ENCODE assay signal across 8 cellular contexts in the genomic region with DNA sequence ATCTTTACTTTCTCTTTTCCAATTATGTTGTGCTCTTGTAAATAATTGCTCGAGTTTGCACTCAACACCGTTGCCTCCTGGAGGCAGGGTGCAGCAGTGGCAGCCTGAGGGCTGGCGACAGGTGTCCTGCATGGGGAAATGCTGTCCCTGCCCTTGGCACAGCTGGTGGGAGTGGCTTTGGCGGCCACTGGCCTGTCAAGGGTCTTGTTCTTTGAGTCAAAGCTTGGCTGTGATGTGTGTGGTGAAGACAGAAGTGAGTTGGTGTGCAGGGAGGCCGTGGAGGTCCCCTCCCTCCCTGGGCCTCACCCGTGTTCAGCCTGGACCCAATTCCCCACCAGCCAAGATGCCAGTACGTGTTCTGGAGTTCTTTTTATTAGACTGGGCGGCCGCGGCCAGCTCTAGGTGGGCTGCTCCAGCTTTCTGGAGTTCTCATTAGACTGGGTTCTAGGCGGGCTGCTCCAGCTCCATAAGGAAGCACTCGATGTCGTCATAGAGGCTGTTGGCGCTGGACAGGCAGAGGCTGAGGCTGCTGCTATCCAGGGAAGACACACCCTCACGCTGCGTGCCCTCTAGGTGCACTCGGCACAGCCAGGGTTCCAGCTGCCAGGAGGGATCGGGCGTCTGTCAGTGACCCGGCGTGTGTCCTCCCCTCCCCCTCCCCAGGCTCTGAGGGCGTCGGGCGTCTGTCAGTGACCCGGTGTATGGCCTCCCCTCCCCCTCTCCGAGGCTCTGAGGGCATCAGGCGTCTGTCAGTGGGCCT.
DNase-seq lines count a peak whose midpoint lies in the region; ATAC-seq lines count a peak whose summit lies in the region.

No MANE protein-coding gene starts in this region.

- H3K9me3 ChIP-seq in HUES48 (ENCODE audit: control insufficient read depth, insufficient read depth, low read length): no peaks in the 10 kb centered on the region
- no peaks in the 10 kb centered on the region for H3K9me3 ChIP-seq in adipocyte (ENCODE audit: control insufficient read depth, low read length)
- H3K9me3 ChIP-seq in mucosa of rectum (ENCODE audit: control insufficient read depth in 2 of 2, low read length in 2 of 2): no peaks in the 10 kb centered on the region

- no peak overlapping the region for H3K4me3 ChIP-seq in HUES48 (ENCODE audit: low read depth, low read length)
- no peak overlapping the region for H3K4me3 ChIP-seq in adipocyte (ENCODE audit: low read length)
- H3K4me3 ChIP-seq in mucosa of rectum (ENCODE audit: low read length in 2 of 2): no peak overlapping the region

- H3K27ac ChIP-seq in HUES48 (ENCODE audit: low read depth, low read length): peak overlapping the region; percentile 18
- H3K27ac ChIP-seq in mucosa of rectum (ENCODE audit: low read depth in 2 of 2, low read length in 2 of 2): peak overlapping the region; percentile 76 to 82

- no peak for ATAC-seq in HG03135 (IDR thresholded peaks at IDR 0.05; ENCODE audit: unreplicated experiment)
- ATAC-seq in activated CD4-positive, CD25-positive, alpha-beta regulatory T cell treated with anti-CD3 and anti-CD28 coated beads, Interleukin-2, amount 50 U/mL, for 24 hours: no peak

- H3K36me3 ChIP-seq in HUES48 (ENCODE audit: control insufficient read depth, insufficient read depth, low read length) (peaks cover 64% of the 10 kb centered on the region), adipocyte (ENCODE audit: control insufficient read depth, insufficient read depth, low read length, severe bottlenecking) (peaks cover 54% of the 10 kb centered on the region), mucosa of rectum (ENCODE audit: control insufficient read depth in 2 of 2, insufficient read depth in 2 of 2, low read length in 2 of 2) (peaks cover 49 to 52% of the 10 kb centered on the region in 2 donors)

- H3K4me1 ChIP-seq in HUES48 (ENCODE audit: control insufficient read depth, insufficient read depth, low read length) (no peaks in the 10 kb centered on the region), adipocyte (ENCODE audit: control insufficient read depth, insufficient read depth, low read length) (peaks cover 11% of the 10 kb centered on the region), mucosa of rectum (ENCODE audit: control insufficient read depth in 2 of 2, insufficient read depth in 2 of 2, low read length in 2 of 2) (peaks cover 39 to 42% of the 10 kb centered on the region in 2 donors)

- H3K27me3 ChIP-seq in HUES48 (ENCODE audit: control insufficient read depth, insufficient read depth, low read length): no peaks in the 10 kb centered on the region
- no peaks in the 10 kb centered on the region for H3K27me3 ChIP-seq in adipocyte (replicated peaks; ENCODE audit: control insufficient read depth, insufficient read depth, low read length)
- no peaks in the 10 kb centered on the region for H3K27me3 ChIP-seq in mucosa of rectum (ENCODE audit: control insufficient read depth in 2 of 2, insufficient read depth in 2 of 2, low read length in 2 of 2)

- H3K9ac ChIP-seq in HUES48 (ENCODE audit: low read depth, low read length) (no peak overlapping the region), adipocyte (ENCODE audit: low read length) (no peak overlapping the region), mucosa of rectum (ENCODE audit: low read depth in 1 of 2, low read length in 2 of 2) (peak overlapping the region; percentile 24 to 41)

- DNase-seq in COLO668 (lab: John Stamatoyannopoulos, UW; ENCODE audit: unreplicated experiment) (peak; percentile 11), adipocyte (ENCODE audit: low read depth) (peak; percentile 14), T-helper 9 cell (no peak)
- DNase-seq in stimulated activated CD4-positive, alpha-beta T cell treated with anti-CD3 and anti-CD28 coated beads, Interleukin-1b, Interleukin-23, amount 100 ng/mL, for 48 hours: no peak

Comparison
In these comparisons a context has a peak if more than half of its experiments do, and no peak if none do; other contexts are left out.
1. DNase-seq: peak in COLO668 (single experiment) and adipocyte (single experiment); none in stimulated activated CD4-positive, alpha-beta T cell treated with anti-CD3 and anti-CD28 coated beads, Interleukin-1b, Interleukin-23, amount 100 ng/mL, for 48 hours (single experiment) and T-helper 9 cell (single experiment).
2. H3K9ac ChIP-seq: peak in mucosa of rectum (2 of 2); none in HUES48 (single experiment) and adipocyte (single experiment).